In genomic region chr11:46631676-46632075, GRCh38 we compare ENCODE assay signal across 31 cellular contexts.
"Had no signal": no experiment of that assay in that cellular context is flagged by ENCODE, and none has a peak within 500 bp of the region (broad histone marks: within the 10 kb centered on the region; RNA-seq: fewer than 3 reads in every experiment).

No MANE protein-coding gene starts in this region.

- H3K4me3 ChIP-seq: cardiac muscle cell, coronary artery, esophagus muscularis mucosa, gastroesophageal sphincter, heart right ventricle, hepatocyte had no signal

- H3K27ac ChIP-seq: brain microvascular endothelial cell, cardiac muscle cell, coronary artery, esophagus muscularis mucosa, gastroesophageal sphincter, heart right ventricle, hepatocyte, VCaP had no signal

- H3K4me3 Mint-ChIP-seq: activated CD4-positive, alpha-beta memory T cell treated with anti-CD3 and anti-CD28 coated beads, Interleukin-2, amount 10 ng/mL, durations not matched to agents 7 days and 5 days; activated CD4-positive, alpha-beta T cell treated with anti-CD3 and anti-CD28 coated beads, Interleukin-2, amount 10 ng/mL, durations not matched to agents 7 days and 5 days; activated naive CD4-positive, alpha-beta T cell treated with anti-CD3 and anti-CD28 coated beads for 36 hours; activated naive CD4-positive, alpha-beta T cell treated with anti-CD3 and anti-CD28 coated beads, Interleukin-2, amount 50 U/mL, for 24 hours; activated T-cell treated with anti-CD3 and anti-CD28 coated beads, Interleukin-2, amount 50 U/mL, for 4 hours; activated T-helper 1 cell treated with anti-CD3 and anti-CD28 coated beads, Interleukin-12 subunit alpha, Interleukin-12 subunit beta, Interleukin-2, Interleukin-4 antibody, amounts not matched to agents 30 ng/mL and 10 ng/mL and 1 ng/mL, durations not matched to agents 14 hours and 24 hours and 36 hours; central memory CD8-positive, alpha-beta T cell; dendritic cell treated with granulocyte-macrophage colony-stimulating factor and Interleukin-4, amounts not matched to agents 40 ng/mL and 50 ng/mL, for 4 days; WTC11 had no signal

- H3K4me1 ChIP-seq: gastroesophageal sphincter had no signal

- H3K27me3 ChIP-seq: brain microvascular endothelial cell, cardiac muscle cell, esophagus muscularis mucosa, gastroesophageal sphincter, heart right ventricle, hepatocyte had no signal

- H3K27me3 Mint-ChIP-seq: activated CD4-positive, alpha-beta memory T cell treated with anti-CD3 and anti-CD28 coated beads, Interleukin-2, amount 10 ng/mL, durations not matched to agents 7 days and 5 days; activated CD4-positive, alpha-beta T cell treated with anti-CD3 and anti-CD28 coated beads, Interleukin-2, amount 10 ng/mL, durations not matched to agents 7 days and 5 days; activated naive CD4-positive, alpha-beta T cell treated with anti-CD3 and anti-CD28 coated beads, Interleukin-2, amount 50 U/mL, for 24 hours; activated naive CD8-positive, alpha-beta T cell treated with anti-CD3 and anti-CD28 coated beads, Interleukin-2, amount 10 ng/mL, durations not matched to agents 7 days and 5 days; central memory CD8-positive, alpha-beta T cell; dendritic cell treated with granulocyte-macrophage colony-stimulating factor and Interleukin-4, amounts not matched to agents 40 ng/mL and 50 ng/mL, for 4 days had no signal

- H3K9me3 ChIP-seq: esophagus muscularis mucosa, gastroesophageal sphincter, heart right ventricle had no signal

- ATAC-seq: activated T-cell treated with anti-CD3 and anti-CD28 coated beads, Interleukin-2, amount 50 U/mL, for 4 hours; gastroesophageal sphincter; heart right ventricle; WTC11 had no signal

- H3K9me3 Mint-ChIP-seq: activated CD4-positive, alpha-beta memory T cell treated with anti-CD3 and anti-CD28 coated beads, Interleukin-2, amount 10 ng/mL, durations not matched to agents 7 days and 5 days; activated CD4-positive, alpha-beta T cell treated with anti-CD3 and anti-CD28 coated beads, Interleukin-2, amount 10 ng/mL, durations not matched to agents 7 days and 5 days; activated naive CD4-positive, alpha-beta T cell treated with anti-CD3 and anti-CD28 coated beads for 36 hours; activated naive CD4-positive, alpha-beta T cell treated with anti-CD3 and anti-CD28 coated beads, Interleukin-2, amount 50 U/mL, for 24 hours; activated naive CD8-positive, alpha-beta T cell treated with anti-CD3 and anti-CD28 coated beads, Interleukin-2, amount 10 ng/mL, durations not matched to agents 7 days and 5 days; activated T-cell treated with anti-CD3 and anti-CD28 coated beads, Interleukin-2, amount 50 U/mL, for 4 hours; activated T-helper 1 cell treated with anti-CD3 and anti-CD28 coated beads, Interleukin-12 subunit alpha, Interleukin-12 subunit beta, Interleukin-2, Interleukin-4 antibody, amounts not matched to agents 30 ng/mL and 10 ng/mL and 1 ng/mL, durations not matched to agents 14 hours and 24 hours and 36 hours; activated T-helper 2 cell treated with anti-CD3 and anti-CD28 coated beads, Interferon-gamma antibody, Interleukin-2, Interleukin-4, amounts not matched to agents 10 μg/mL and 5 μg/mL and 100 μg/mL, durations not matched to agents 14 hours and 24 hours and 36 hours; central memory CD8-positive, alpha-beta T cell; dendritic cell treated with granulocyte-macrophage colony-stimulating factor and Interleukin-4, amounts not matched to agents 40 ng/mL and 50 ng/mL, for 4 days; WTC11 had no signal

- DNase-seq: activated CD4-positive, alpha-beta memory T cell treated with anti-CD3 and anti-CD28 coated beads, Interleukin-2, amount 10 ng/mL, durations not matched to agents 7 days and 5 days; activated CD4-positive, alpha-beta T cell treated with anti-CD3 and anti-CD28 coated beads for 1 hour; activated CD4-positive, alpha-beta T cell treated with anti-CD3 and anti-CD28 coated beads for 4 hours; activated CD4-positive, alpha-beta T cell treated with anti-CD3 and anti-CD28 coated beads, Interleukin-2, amount 10 ng/mL, durations not matched to agents 7 days and 5 days; activated CD4-positive, alpha-beta T cell treated with anti-CD3 and anti-CD28 coated beads, Interleukin-2, amount 50 U/mL, for 4 hours; activated CD8-positive, alpha-beta memory T cell treated with anti-CD3 and anti-CD28 coated beads, Interleukin-2, amount 50 U/mL, for 48 hours; activated effector memory CD4-positive, alpha-beta T cell treated with anti-CD3 and anti-CD28 coated beads, Interleukin-2, amount 50 U/mL, for 16 hours; activated naive CD4-positive, alpha-beta T cell treated with anti-CD3 and anti-CD28 coated beads for 36 hours; activated naive CD8-positive, alpha-beta T cell treated with anti-CD3 and anti-CD28 coated beads, Interleukin-2, amount 10 ng/mL, durations not matched to agents 7 days and 5 days; activated T-cell treated with anti-CD3 and anti-CD28 coated beads for 4 hours; activated T-cell treated with anti-CD3 and anti-CD28 coated beads, Interleukin-2, amount 50 U/mL, for 4 hours; amniotic stem cell; anterior cingulate cortex; brain microvascular endothelial cell; effector CD4-positive, alpha-beta T cell; erythroblast; foreskin melanocyte; heart right ventricle; T-helper 2 cell had no signal

- H3K4me2 ChIP-seq: hepatocyte had no signal

- H3K4me1 Mint-ChIP-seq: WTC11 had no signal

- H2AFZ ChIP-seq: hepatocyte had no signal

- H3K27ac Mint-ChIP-seq: activated CD4-positive, alpha-beta memory T cell treated with anti-CD3 and anti-CD28 coated beads, Interleukin-2, amount 10 ng/mL, durations not matched to agents 7 days and 5 days; activated CD4-positive, alpha-beta T cell treated with anti-CD3 and anti-CD28 coated beads, Interleukin-2, amount 10 ng/mL, durations not matched to agents 7 days and 5 days; activated naive CD4-positive, alpha-beta T cell treated with anti-CD3 and anti-CD28 coated beads for 36 hours; activated naive CD4-positive, alpha-beta T cell treated with anti-CD3 and anti-CD28 coated beads, Interleukin-2, amount 50 U/mL, for 24 hours; activated naive CD8-positive, alpha-beta T cell treated with anti-CD3 and anti-CD28 coated beads, Interleukin-2, amount 10 ng/mL, durations not matched to agents 7 days and 5 days; activated T-helper 1 cell treated with anti-CD3 and anti-CD28 coated beads, Interleukin-12 subunit alpha, Interleukin-12 subunit beta, Interleukin-2, Interleukin-4 antibody, amounts not matched to agents 30 ng/mL and 10 ng/mL and 1 ng/mL, durations not matched to agents 14 hours and 24 hours and 36 hours; activated T-helper 2 cell treated with anti-CD3 and anti-CD28 coated beads, Interferon-gamma antibody, Interleukin-2, Interleukin-4, amounts not matched to agents 10 μg/mL and 5 μg/mL and 100 μg/mL, durations not matched to agents 14 hours and 24 hours and 36 hours; dendritic cell treated with granulocyte-macrophage colony-stimulating factor and Interleukin-4, amounts not matched to agents 40 ng/mL and 50 ng/mL, for 4 days; WTC11 had no signal

- H3K36me3 ChIP-seq: cardiac muscle cell had no signal
